Comparison of ENCODE assay signal across 1 cellular context in the genomic region with DNA sequence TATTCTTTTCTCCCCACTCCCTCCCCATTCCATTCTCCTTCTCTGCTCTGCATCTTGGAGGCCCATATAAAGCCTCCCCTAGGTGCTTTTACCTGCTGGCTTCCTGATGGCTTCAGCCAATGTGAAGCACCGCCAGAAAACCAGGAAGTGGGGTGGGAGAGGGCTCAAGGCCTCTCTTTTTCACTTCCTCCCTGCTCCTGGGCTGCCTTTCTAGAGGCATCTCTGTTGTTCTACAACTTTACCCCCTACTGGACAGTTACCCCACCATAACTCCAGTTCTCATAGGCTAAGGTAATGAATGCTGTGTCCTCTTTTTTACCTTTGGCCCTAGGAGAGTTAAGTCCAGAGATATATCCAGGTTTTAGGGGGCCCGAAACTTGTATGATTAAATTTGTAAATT.
TF ChIP-seq lines count a peak whose summit lies in the region.

No MANE protein-coding gene starts in this region.

TF ChIP-seq in WTC11, 78 proteins besides CTCF, POLR2A, EP300 and RAD21 (continued from another document):
- TF ChIP-seq, protein P1, sequence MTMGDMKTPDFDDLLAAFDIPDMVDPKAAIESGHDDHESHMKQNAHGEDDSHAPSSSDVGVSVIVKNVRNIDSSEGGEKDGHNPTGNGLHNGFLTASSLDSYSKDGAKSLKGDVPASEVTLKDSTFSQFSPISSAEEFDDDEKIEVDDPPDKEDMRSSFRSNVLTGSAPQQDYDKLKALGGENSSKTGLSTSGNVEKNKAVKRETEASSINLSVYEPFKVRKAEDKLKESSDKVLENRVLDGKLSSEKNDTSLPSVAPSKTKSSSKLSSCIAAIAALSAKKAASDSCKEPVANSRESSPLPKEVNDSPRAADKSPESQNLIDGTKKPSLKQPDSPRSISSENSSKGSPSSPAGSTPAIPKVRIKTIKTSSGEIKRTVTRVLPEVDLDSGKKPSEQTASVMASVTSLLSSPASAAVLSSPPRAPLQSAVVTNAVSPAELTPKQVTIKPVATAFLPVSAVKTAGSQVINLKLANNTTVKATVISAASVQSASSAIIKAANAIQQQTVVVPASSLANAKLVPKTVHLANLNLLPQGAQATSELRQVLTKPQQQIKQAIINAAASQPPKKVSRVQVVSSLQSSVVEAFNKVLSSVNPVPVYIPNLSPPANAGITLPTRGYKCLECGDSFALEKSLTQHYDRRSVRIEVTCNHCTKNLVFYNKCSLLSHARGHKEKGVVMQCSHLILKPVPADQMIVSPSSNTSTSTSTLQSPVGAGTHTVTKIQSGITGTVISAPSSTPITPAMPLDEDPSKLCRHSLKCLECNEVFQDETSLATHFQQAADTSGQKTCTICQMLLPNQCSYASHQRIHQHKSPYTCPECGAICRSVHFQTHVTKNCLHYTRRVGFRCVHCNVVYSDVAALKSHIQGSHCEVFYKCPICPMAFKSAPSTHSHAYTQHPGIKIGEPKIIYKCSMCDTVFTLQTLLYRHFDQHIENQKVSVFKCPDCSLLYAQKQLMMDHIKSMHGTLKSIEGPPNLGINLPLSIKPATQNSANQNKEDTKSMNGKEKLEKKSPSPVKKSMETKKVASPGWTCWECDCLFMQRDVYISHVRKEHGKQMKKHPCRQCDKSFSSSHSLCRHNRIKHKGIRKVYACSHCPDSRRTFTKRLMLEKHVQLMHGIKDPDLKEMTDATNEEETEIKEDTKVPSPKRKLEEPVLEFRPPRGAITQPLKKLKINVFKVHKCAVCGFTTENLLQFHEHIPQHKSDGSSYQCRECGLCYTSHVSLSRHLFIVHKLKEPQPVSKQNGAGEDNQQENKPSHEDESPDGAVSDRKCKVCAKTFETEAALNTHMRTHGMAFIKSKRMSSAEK (CRISPR knock-in tag; IDR thresholded peaks at IDR 0.05; ENCODE audit: borderline replicate concordance) = no peak
- TF ChIP-seq PRRX2 (CRISPR knock-in tag; IDR thresholded peaks at IDR 0.05) (no peak), TEAD1 (CRISPR knock-in tag; IDR thresholded peaks at IDR 0.05) (no peak), ZNF121 (CRISPR knock-in tag; IDR thresholded peaks at IDR 0.05) (no peak), MXD4 (CRISPR knock-in tag; IDR thresholded peaks at IDR 0.05; ENCODE audit: borderline replicate concordance) (no peak), SP1 (CRISPR knock-in tag; conservative IDR thresholded peaks at IDR 0.05) (no peak), RORB (CRISPR knock-in tag; IDR thresholded peaks at IDR 0.05) (no peak), SMAD3 (CRISPR knock-in tag; IDR thresholded peaks at IDR 0.05; ENCODE audit: borderline replicate concordance) (no peak), ELF4 (CRISPR knock-in tag; IDR thresholded peaks at IDR 0.05; ENCODE audit: low read depth) (no peak), NR1H2 (CRISPR knock-in tag; IDR thresholded peaks at IDR 0.05) (no peak), RELA (CRISPR knock-in tag; IDR thresholded peaks at IDR 0.05; ENCODE audit: borderline replicate concordance) (no peak)
- TF ChIP-seq, protein P2, sequence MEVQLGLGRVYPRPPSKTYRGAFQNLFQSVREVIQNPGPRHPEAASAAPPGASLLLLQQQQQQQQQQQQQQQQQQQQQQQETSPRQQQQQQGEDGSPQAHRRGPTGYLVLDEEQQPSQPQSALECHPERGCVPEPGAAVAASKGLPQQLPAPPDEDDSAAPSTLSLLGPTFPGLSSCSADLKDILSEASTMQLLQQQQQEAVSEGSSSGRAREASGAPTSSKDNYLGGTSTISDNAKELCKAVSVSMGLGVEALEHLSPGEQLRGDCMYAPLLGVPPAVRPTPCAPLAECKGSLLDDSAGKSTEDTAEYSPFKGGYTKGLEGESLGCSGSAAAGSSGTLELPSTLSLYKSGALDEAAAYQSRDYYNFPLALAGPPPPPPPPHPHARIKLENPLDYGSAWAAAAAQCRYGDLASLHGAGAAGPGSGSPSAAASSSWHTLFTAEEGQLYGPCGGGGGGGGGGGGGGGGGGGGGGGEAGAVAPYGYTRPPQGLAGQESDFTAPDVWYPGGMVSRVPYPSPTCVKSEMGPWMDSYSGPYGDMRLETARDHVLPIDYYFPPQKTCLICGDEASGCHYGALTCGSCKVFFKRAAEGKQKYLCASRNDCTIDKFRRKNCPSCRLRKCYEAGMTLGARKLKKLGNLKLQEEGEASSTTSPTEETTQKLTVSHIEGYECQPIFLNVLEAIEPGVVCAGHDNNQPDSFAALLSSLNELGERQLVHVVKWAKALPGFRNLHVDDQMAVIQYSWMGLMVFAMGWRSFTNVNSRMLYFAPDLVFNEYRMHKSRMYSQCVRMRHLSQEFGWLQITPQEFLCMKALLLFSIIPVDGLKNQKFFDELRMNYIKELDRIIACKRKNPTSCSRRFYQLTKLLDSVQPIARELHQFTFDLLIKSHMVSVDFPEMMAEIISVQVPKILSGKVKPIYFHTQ (CRISPR knock-in tag; IDR thresholded peaks at IDR 0.05) = no peak
